1 cellular context compared by ENCODE assay signal in the genomic region with DNA sequence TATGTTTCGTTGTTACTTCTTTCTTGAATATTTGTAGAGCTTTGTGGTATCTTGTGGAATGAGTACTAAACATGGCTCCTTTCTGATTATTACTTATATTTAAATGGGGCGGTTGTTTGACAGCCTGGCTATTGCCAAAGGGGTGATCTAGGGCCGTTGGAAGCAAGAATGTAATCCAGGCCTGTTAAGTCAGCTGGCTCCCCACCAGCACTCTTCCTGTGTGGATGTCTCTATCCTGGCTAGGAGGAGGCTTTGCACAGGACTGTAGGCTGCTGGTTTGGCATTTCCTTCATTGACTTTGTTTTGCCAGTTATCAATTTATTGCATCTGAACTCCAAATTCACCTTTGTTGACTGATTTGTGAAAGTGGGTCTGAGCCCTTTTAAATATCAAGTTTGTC.
TF ChIP-seq lines count a peak whose summit lies in the region.

No MANE protein-coding gene starts in this region.

TF ChIP-seq in GM23338, 12 proteins besides CTCF, POLR2A, EP300 and RAD21 (continued from another document):
- TF ChIP-seq, protein P1, sequence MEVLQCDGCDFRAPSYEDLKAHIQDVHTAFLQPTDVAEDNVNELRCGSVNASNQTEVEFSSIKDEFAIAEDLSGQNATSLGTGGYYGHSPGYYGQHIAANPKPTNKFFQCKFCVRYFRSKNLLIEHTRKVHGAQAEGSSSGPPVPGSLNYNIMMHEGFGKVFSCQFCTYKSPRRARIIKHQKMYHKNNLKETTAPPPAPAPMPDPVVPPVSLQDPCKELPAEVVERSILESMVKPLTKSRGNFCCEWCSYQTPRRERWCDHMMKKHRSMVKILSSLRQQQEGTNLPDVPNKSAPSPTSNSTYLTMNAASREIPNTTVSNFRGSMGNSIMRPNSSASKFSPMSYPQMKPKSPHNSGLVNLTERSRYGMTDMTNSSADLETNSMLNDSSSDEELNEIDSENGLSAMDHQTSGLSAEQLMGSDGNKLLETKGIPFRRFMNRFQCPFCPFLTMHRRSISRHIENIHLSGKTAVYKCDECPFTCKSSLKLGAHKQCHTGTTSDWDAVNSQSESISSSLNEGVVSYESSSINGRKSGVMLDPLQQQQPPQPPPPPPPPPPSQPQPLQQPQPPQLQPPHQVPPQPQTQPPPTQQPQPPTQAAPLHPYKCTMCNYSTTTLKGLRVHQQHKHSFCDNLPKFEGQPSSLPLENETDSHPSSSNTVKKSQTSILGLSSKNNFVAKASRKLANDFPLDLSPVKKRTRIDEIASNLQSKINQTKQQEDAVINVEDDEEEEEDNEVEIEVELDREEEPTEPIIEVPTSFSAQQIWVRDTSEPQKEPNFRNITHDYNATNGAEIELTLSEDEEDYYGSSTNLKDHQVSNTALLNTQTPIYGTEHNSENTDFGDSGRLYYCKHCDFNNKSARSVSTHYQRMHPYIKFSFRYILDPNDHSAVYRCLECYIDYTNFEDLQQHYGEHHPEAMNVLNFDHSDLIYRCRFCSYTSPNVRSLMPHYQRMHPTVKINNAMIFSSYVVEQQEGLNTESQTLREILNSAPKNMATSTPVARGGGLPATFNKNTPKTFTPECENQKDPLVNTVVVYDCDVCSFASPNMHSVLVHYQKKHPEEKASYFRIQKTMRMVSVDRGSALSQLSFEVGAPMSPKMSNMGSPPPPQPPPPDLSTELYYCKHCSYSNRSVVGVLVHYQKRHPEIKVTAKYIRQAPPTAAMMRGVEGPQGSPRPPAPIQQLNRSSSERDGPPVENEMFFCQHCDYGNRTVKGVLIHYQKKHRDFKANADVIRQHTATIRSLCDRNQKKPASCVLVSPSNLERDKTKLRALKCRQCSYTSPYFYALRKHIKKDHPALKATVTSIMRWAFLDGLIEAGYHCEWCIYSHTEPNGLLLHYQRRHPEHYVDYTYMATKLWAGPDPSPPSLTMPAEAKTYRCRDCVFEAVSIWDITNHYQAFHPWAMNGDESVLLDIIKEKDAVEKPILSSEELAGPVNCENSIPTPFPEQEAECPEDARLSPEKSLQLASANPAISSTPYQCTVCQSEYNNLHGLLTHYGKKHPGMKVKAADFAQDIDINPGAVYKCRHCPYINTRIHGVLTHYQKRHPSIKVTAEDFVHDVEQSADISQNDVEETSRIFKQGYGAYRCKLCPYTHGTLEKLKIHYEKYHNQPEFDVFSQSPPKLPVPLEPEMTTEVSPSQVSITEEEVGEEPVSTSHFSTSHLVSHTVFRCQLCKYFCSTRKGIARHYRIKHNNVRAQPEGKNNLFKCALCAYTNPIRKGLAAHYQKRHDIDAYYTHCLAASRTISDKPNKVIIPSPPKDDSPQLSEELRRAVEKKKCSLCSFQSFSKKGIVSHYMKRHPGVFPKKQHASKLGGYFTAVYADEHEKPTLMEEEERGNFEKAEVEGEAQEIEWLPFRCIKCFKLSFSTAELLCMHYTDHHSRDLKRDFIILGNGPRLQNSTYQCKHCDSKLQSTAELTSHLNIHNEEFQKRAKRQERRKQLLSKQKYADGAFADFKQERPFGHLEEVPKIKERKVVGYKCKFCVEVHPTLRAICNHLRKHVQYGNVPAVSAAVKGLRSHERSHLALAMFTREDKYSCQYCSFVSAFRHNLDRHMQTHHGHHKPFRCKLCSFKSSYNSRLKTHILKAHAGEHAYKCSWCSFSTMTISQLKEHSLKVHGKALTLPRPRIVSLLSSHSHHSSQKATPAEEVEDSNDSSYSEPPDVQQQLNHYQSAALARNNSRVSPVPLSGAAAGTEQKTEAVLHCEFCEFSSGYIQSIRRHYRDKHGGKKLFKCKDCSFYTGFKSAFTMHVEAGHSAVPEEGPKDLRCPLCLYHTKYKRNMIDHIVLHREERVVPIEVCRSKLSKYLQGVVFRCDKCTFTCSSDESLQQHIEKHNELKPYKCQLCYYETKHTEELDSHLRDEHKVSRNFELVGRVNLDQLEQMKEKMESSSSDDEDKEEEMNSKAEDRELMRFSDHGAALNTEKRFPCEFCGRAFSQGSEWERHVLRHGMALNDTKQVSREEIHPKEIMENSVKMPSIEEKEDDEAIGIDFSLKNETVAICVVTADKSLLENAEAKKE (CRISPR knock-in tag; IDR thresholded peaks at IDR 0.05) = no peak
- TF ChIP-seq EZH2 (IDR thresholded peaks at IDR 0.05; ENCODE audit: low read depth, unreplicated experiment) = no peak
- no peak for TF ChIP-seq STAT1 (IDR thresholded peaks at IDR 0.05; ENCODE audit: unreplicated experiment)
- TF ChIP-seq CREB1 (CRISPR knock-in tag; IDR thresholded peaks at IDR 0.05; ENCODE audit: low read depth) = no peak
- TF ChIP-seq NANOG (IDR thresholded peaks at IDR 0.05; ENCODE audit: borderline replicate concordance) = no peak
- TF ChIP-seq JUNB (IDR thresholded peaks at IDR 0.05; ENCODE audit: unreplicated experiment) = no peak
